ENCODE assay signal across 8 cellular contexts in the genomic region with DNA sequence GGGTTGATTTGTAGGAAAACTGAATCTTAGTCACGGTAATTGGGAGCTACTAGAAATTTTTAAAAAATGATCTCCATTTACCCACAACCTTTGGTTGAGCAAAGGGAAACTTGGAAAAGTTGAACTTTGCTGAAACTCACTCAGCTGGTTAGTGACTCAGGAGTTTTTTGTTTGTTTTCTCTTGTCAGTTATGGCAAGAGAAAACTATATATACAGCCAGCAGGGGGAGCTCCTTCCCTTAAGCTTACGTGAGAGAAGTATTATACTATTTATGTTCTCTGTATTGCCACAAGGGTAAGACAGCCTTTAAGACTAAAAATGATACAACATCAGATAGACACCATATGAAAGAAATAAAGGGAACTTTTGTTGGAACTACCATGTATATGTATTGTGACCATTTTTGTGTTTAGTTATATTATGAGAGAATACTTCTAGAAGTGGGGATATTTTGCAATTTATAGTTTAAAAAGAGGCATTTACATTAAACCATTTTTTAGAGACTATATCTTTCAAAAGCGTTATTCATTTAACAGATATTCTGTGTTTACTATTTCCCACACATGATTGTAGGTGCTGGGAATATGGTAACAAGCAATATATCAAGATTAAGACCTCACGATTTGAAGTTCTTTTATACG. TPM values are rescaled to one million over a fixed set of nuclear protein-coding genes. Genes with fewer than 3 reads are reported as not detected.
DNase-seq lines count a peak whose midpoint lies in the region; ATAC-seq, FAIRE-seq and TF ChIP-seq lines count a peak whose summit lies in the region.

No MANE protein-coding gene starts in this region.

- H3K27me3 Mint-ChIP-seq in activated CD4-positive, alpha-beta T cell treated with anti-CD3 and anti-CD28 coated beads, Interleukin-2, amount 10 ng/mL, durations not matched to agents 7 days and 5 days = peaks cover 22% of the 10 kb centered on the region
- peaks cover 12 to 23% (median 16%) of the 10 kb centered on the region in 5 donors for H3K27me3 Mint-ChIP-seq in naive thymus-derived CD8-positive, alpha-beta T cell
- peaks cover 10% of the 10 kb centered on the region for H3K27me3 Mint-ChIP-seq in type B pancreatic cell

- H3K27ac Mint-ChIP-seq in activated CD4-positive, alpha-beta T cell treated with anti-CD3 and anti-CD28 coated beads, Interleukin-2, amount 10 ng/mL, durations not matched to agents 7 days and 5 days = no peak overlapping the region
- no peak overlapping the region for H3K27ac Mint-ChIP-seq in naive thymus-derived CD8-positive, alpha-beta T cell
- H3K27ac Mint-ChIP-seq in type B pancreatic cell = peak overlapping the region; percentile 61

- H3K36me3 Mint-ChIP-seq in activated CD4-positive, alpha-beta T cell treated with anti-CD3 and anti-CD28 coated beads, Interleukin-2, amount 10 ng/mL, durations not matched to agents 7 days and 5 days (ENCODE audit: low read depth) = no peaks in the 10 kb centered on the region
- no peaks in the 10 kb centered on the region for H3K36me3 Mint-ChIP-seq in naive thymus-derived CD8-positive, alpha-beta T cell
- no peaks in the 10 kb centered on the region for H3K36me3 Mint-ChIP-seq in type B pancreatic cell

- no peak for DNase-seq in D721Med (ENCODE audit: insufficient read length, low spot score)
- DNase-seq in HK-2 (ENCODE audit: unreplicated experiment) = peak; percentile 30
- DNase-seq in NCI-H526 treated with DMSO at 0.1 percent for 48 hours (lab: John Stamatoyannopoulos, UW) = peak; percentile 49
- DNase-seq in activated CD4-positive, alpha-beta T cell treated with anti-CD3 and anti-CD28 coated beads, Interleukin-2, amount 10 ng/mL, durations not matched to agents 7 days and 5 days = peak; percentile 82
- peak; percentile 77 for DNase-seq in epithelial cell of proximal tubule (ENCODE audit: low read depth)
- peak; percentile 21 to 78 (median 56) for DNase-seq in naive thymus-derived CD8-positive, alpha-beta T cell
- DNase-seq in type B pancreatic cell (ENCODE audit: extremely low spot score, unreplicated experiment) = no peak

- peak; percentile 70 for ATAC-seq in GM21367 (IDR thresholded peaks at IDR 0.05; ENCODE audit: unreplicated experiment)
- peak; percentile 82 to 85 for ATAC-seq in naive thymus-derived CD8-positive, alpha-beta T cell

- H3K9me3 Mint-ChIP-seq in activated CD4-positive, alpha-beta T cell treated with anti-CD3 and anti-CD28 coated beads, Interleukin-2, amount 10 ng/mL, durations not matched to agents 7 days and 5 days = no peaks in the 10 kb centered on the region
- H3K9me3 Mint-ChIP-seq in naive thymus-derived CD8-positive, alpha-beta T cell = no peaks in the 10 kb centered on the region
- H3K9me3 Mint-ChIP-seq in type B pancreatic cell = no peaks in the 10 kb centered on the region

- TF ChIP-seq CTCF in D721Med (IDR thresholded peaks at IDR 0.05; ENCODE audit: insufficient read depth, missing control alignments) = peak; percentile 85
- peak; percentile 80 for TF ChIP-seq CTCF in epithelial cell of proximal tubule (conservative IDR thresholded peaks at IDR 0.05; ENCODE audit: low read depth, low read length)
- TF ChIP-seq CTCF in type B pancreatic cell (conservative IDR thresholded peaks at IDR 0.05) = peak; percentile 96

- CTCF ChIA-PET in activated CD4-positive, alpha-beta T cell treated with anti-CD3 and anti-CD28 coated beads, Interleukin-2, amount 10 ng/mL, durations not matched to agents 7 days and 5 days (lab: Charles Lee) = interaction anchor here (0.6 to 2.9 kb wide), 8 partner anchors 9 to 459 kb away, joined by 3 to 10 read pairs (median 3); no protein-coding TSS in a partner anchor

- POLR2A ChIA-PET in activated CD4-positive, alpha-beta T cell treated with anti-CD3 and anti-CD28 coated beads, Interleukin-2, amount 10 ng/mL, durations not matched to agents 7 days and 5 days (lab: Charles Lee) = no interaction called here
- POLR2A ChIA-PET in naive thymus-derived CD8-positive, alpha-beta T cell (lab: Charles Lee) = no interaction called here

- H3K4me3 ChIP-seq in epithelial cell of proximal tubule (ENCODE audit: low read depth, low read length) = no peak overlapping the region

- no peak overlapping the region for H3K4me3 Mint-ChIP-seq in activated CD4-positive, alpha-beta T cell treated with anti-CD3 and anti-CD28 coated beads, Interleukin-2, amount 10 ng/mL, durations not matched to agents 7 days and 5 days
- no peak overlapping the region for H3K4me3 Mint-ChIP-seq in naive thymus-derived CD8-positive, alpha-beta T cell
- no peak overlapping the region for H3K4me3 Mint-ChIP-seq in type B pancreatic cell

- peak; percentile 48 for FAIRE-seq in D721Med (lab: Jason Lieb, UNC)

- no peaks in the 10 kb centered on the region for H3K4me1 Mint-ChIP-seq in activated CD4-positive, alpha-beta T cell treated with anti-CD3 and anti-CD28 coated beads, Interleukin-2, amount 10 ng/mL, durations not matched to agents 7 days and 5 days
- H3K4me1 Mint-ChIP-seq in naive thymus-derived CD8-positive, alpha-beta T cell = peaks cover 0 to 1% (median 0%) of the 10 kb centered on the region in 4 donors
- no peaks in the 10 kb centered on the region for H3K4me1 Mint-ChIP-seq in type B pancreatic cell (ENCODE audit: unreplicated experiment)

RNA-seq across cellular contexts. Expression of a gene that starts 28.1 kb away (rescaled TPM):
- under 1 TPM; 0.19 to 0.20 TPM for total RNA-seq in activated CD4-positive, alpha-beta T cell treated with anti-CD3 and anti-CD28 coated beads, Interleukin-2, amount 10 ng/mL, durations not matched to agents 7 days and 5 days
- total RNA-seq in epithelial cell of proximal tubule = 1.6 and 3.8 TPM in 2 replicates
- total RNA-seq in naive thymus-derived CD8-positive, alpha-beta T cell = under 1 TPM; 0.63 to 0.65 TPM
- polyA plus RNA-seq in naive thymus-derived CD8-positive, alpha-beta T cell = under 1 TPM in 2 of 3 donors, not detected in 1; 0.08 to 0.51 TPM
- total RNA-seq in type B pancreatic cell (ENCODE audit: low replicate concordance) = 2.8 and 5.6 TPM in 2 replicates

RNA-seq across cellular contexts. Expression of a gene that starts 37.1 kb away (rescaled TPM):
- total RNA-seq in activated CD4-positive, alpha-beta T cell treated with anti-CD3 and anti-CD28 coated beads, Interleukin-2, amount 10 ng/mL, durations not matched to agents 7 days and 5 days = 10 to 100 TPM; 25.3 to 31.3 TPM
- 47.7 and 63.9 TPM in 2 replicates for total RNA-seq in epithelial cell of proximal tubule
- 10 to 100 TPM; 30.1 to 30.2 TPM for total RNA-seq in naive thymus-derived CD8-positive, alpha-beta T cell
- polyA plus RNA-seq in naive thymus-derived CD8-positive, alpha-beta T cell = 10 to 100 TPM; 36.3 to 39.8 (median 38.0) TPM
- total RNA-seq in type B pancreatic cell (ENCODE audit: low replicate concordance) = 76.7 and 84.7 TPM in 2 replicates

Comparison
In these comparisons a context has a peak if more than half of its experiments do, and no peak if none do; other contexts are left out.
1. DNase-seq: peak in HK-2 (single experiment), NCI-H526 treated with DMSO at 0.1 percent for 48 hours (single experiment), activated CD4-positive, alpha-beta T cell treated with anti-CD3 and anti-CD28 coated beads, Interleukin-2, amount 10 ng/mL, durations not matched to agents 7 days and 5 days (single experiment), epithelial cell of proximal tubule (single experiment) and naive thymus-derived CD8-positive, alpha-beta T cell (10 of 10); none in D721Med (single experiment) and type B pancreatic cell (single experiment).
2. Peak in every context shown above with its lines, with median percentiles within 50 percentile points of each other: CTCF ChIP-seq.